Comparison of ENCODE assay signal across 16 cellular contexts in the genomic region with DNA sequence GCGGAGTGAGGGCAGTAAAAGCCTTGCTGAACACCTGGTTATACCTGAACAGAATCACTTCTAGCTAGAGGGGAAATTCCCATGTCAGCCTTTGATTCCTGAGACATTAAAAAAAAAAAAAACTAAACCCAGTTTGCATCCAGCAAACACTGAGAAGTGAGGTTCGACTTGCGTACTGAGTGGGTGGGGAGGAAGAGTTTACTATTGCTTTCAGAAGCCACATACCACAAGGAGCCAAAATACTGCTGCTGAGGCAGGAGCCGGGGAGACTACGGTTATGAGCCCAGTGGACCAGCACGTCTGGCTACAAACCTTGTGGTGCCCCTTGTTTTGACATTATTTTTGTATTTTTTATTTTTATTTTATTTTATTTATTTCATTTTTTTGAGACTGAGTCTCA. TPM values are rescaled to one million over a fixed set of nuclear protein-coding genes. Genes with fewer than 3 reads are reported as not detected.
DNase-seq lines count a peak whose midpoint lies in the region; ATAC-seq and TF ChIP-seq lines count a peak whose summit lies in the region.
"Had no signal": no experiment of that assay in that cellular context is flagged by ENCODE, and none has a peak within 500 bp of the region (broad histone marks: within the 10 kb centered on the region; RNA-seq: fewer than 3 reads in every experiment).

No MANE protein-coding gene starts in this region.

- peaks cover 0 to 8% (median 0%) of the 10 kb centered on the region in 7 donors for H3K27me3 ChIP-seq in spleen (replicated peaks in 1 of 7)
- H3K27me3 ChIP-seq: gastroesophageal sphincter, transverse colon had no signal

- TF ChIP-seq POLR2A in spleen (IDR thresholded peaks at IDR 0.05) = no peak

- no peak overlapping the region for H3K27ac Mint-ChIP-seq in activated T-cell treated with anti-CD3 and anti-CD28 coated beads, Interleukin-2, amount 50 U/mL, for 72 hours
- H3K27ac Mint-ChIP-seq in stimulated activated effector memory CD8-positive, alpha-beta T cell treated with anti-CD3 and anti-CD28 coated beads, Interleukin-12 subunit alpha, Interleukin-12 subunit beta, amount 100 ng/mL, for 72 hours = no peak overlapping the region
- H3K27ac Mint-ChIP-seq in osteocyte (ENCODE audit: unreplicated experiment) = no peak overlapping the region
- H3K27ac Mint-ChIP-seq: immature natural killer cell had no signal

- H3K27ac ChIP-seq in spleen = no peak overlapping the region
- H3K27ac ChIP-seq: transverse colon had no signal

- H3K36me3 ChIP-seq in spleen = no peaks in the 10 kb centered on the region
- H3K36me3 ChIP-seq: gastroesophageal sphincter, transverse colon had no signal

- H3K4me1 ChIP-seq in spleen = peaks cover 0 to 12% (median 0%) of the 10 kb centered on the region in 6 donors
- H3K4me1 ChIP-seq: transverse colon had no signal

- no peaks in the 10 kb centered on the region for H3K9me3 ChIP-seq in spleen
- H3K9me3 ChIP-seq: gastroesophageal sphincter, transverse colon had no signal

- no peak overlapping the region for H3K4me3 ChIP-seq in spleen
- H3K4me3 ChIP-seq: gastroesophageal sphincter, transverse colon had no signal

- H3K4me3 Mint-ChIP-seq in activated T-cell treated with anti-CD3 and anti-CD28 coated beads, Interleukin-2, amount 50 U/mL, for 72 hours = peak overlapping the region; percentile 16 to 54
- no peak overlapping the region for H3K4me3 Mint-ChIP-seq in stimulated activated effector memory CD8-positive, alpha-beta T cell treated with anti-CD3 and anti-CD28 coated beads, Interleukin-12 subunit alpha, Interleukin-12 subunit beta, amount 100 ng/mL, for 72 hours
- no peak overlapping the region for H3K4me3 Mint-ChIP-seq in osteocyte (ENCODE audit: unreplicated experiment)
- H3K4me3 Mint-ChIP-seq: H9, immature natural killer cell had no signal

- intact Hi-C loops in spleen (cut with DNase I; ENCODE audit: low total_unique reads) = no loop called here

- peak; percentile 20 to 46 for DNase-seq in activated T-cell treated with anti-CD3 and anti-CD28 coated beads, Interleukin-2, amount 50 U/mL, for 72 hours
- DNase-seq in activated T-cell treated with anti-CD3 and anti-CD28 coated beads for 4 hours = no peak
- peak in 1 of 2 donors; percentile 22 for DNase-seq in stimulated activated effector memory CD8-positive, alpha-beta T cell treated with anti-CD3 and anti-CD28 coated beads, Interleukin-12 subunit alpha, Interleukin-12 subunit beta, amount 100 ng/mL, for 72 hours (ENCODE audit: low spot score in 2 of 2)
- DNase-seq in NCI-H2196 treated with DMSO at 0.1 percent for 48 hours (lab: John Stamatoyannopoulos, UW; ENCODE audit: unreplicated experiment) = no peak
- no peak for DNase-seq in spleen
- DNase-seq in osteocyte (ENCODE audit: extremely low spot score, unreplicated experiment) = no peak
- DNase-seq: activated CD4-positive, CD25-positive, alpha-beta regulatory T cell; H9; immature natural killer cell; NCI-H1048; NCI-H345; OCI-M1; transverse colon had no signal

- H3K4me1 Mint-ChIP-seq in activated T-cell treated with anti-CD3 and anti-CD28 coated beads, Interleukin-2, amount 50 U/mL, for 72 hours (ENCODE audit: low read depth) = peaks cover 35% of the 10 kb centered on the region
- H3K4me1 Mint-ChIP-seq in stimulated activated effector memory CD8-positive, alpha-beta T cell treated with anti-CD3 and anti-CD28 coated beads, Interleukin-12 subunit alpha, Interleukin-12 subunit beta, amount 100 ng/mL, for 72 hours = peaks cover 16% of the 10 kb centered on the region
- H3K4me1 Mint-ChIP-seq in osteocyte (ENCODE audit: unreplicated experiment) = no peaks in the 10 kb centered on the region
- H3K4me1 Mint-ChIP-seq: immature natural killer cell had no signal

- H3K9me3 Mint-ChIP-seq in activated T-cell treated with anti-CD3 and anti-CD28 coated beads, Interleukin-2, amount 50 U/mL, for 72 hours = no peaks in the 10 kb centered on the region
- no peaks in the 10 kb centered on the region for H3K9me3 Mint-ChIP-seq in stimulated activated effector memory CD8-positive, alpha-beta T cell treated with anti-CD3 and anti-CD28 coated beads, Interleukin-12 subunit alpha, Interleukin-12 subunit beta, amount 100 ng/mL, for 72 hours
- no peaks in the 10 kb centered on the region for H3K9me3 Mint-ChIP-seq in osteocyte (ENCODE audit: unreplicated experiment)

- TF ChIP-seq CTCF in spleen (IDR thresholded peaks at IDR 0.05 in 8 of 11, conservative IDR thresholded peaks at IDR 0.05 in 3 of 11) = no peak
- TF ChIP-seq CTCF in osteocyte (IDR thresholded peaks at IDR 0.05) = no peak

- peaks cover 18% of the 10 kb centered on the region for H3K27me3 Mint-ChIP-seq in activated T-cell treated with anti-CD3 and anti-CD28 coated beads, Interleukin-2, amount 50 U/mL, for 72 hours (ENCODE audit: low read depth)
- peaks cover 3% of the 10 kb centered on the region for H3K27me3 Mint-ChIP-seq in osteocyte (ENCODE audit: unreplicated experiment)

- ATAC-seq in activated T-cell treated with anti-CD3 and anti-CD28 coated beads, Interleukin-2, amount 50 U/mL, for 72 hours (replicated peaks in 1 of 2) = peak; percentile 74
- ATAC-seq in GM21360 (IDR thresholded peaks at IDR 0.05; ENCODE audit: unreplicated experiment) (peak; percentile 60), HG03469 (IDR thresholded peaks at IDR 0.05; ENCODE audit: unreplicated experiment) (peak; percentile 53)
- peak; percentile 56 for ATAC-seq in stimulated activated effector memory CD8-positive, alpha-beta T cell treated with anti-CD3 and anti-CD28 coated beads, Interleukin-12 subunit alpha, Interleukin-12 subunit beta, amount 100 ng/mL, for 72 hours

- WGBS in spleen, 5 donors = 62 to 73% (median 72%) methylated on average over 6 of the region's 6 CpGs

- H3K36me3 Mint-ChIP-seq in activated T-cell treated with anti-CD3 and anti-CD28 coated beads, Interleukin-2, amount 50 U/mL, for 72 hours (ENCODE audit: insufficient read depth in 2 of 2) = peaks cover 1 to 2% of the 10 kb centered on the region in 2 donors
- no peaks in the 10 kb centered on the region for H3K36me3 Mint-ChIP-seq in stimulated activated effector memory CD8-positive, alpha-beta T cell treated with anti-CD3 and anti-CD28 coated beads, Interleukin-12 subunit alpha, Interleukin-12 subunit beta, amount 100 ng/mL, for 72 hours
- no peaks in the 10 kb centered on the region for H3K36me3 Mint-ChIP-seq in osteocyte (ENCODE audit: unreplicated experiment)

RNA-seq across cellular contexts. Expression of gene COLEC11, which starts 2.7 kb away (rescaled TPM):
- under 1 TPM; 0.21 to 0.41 TPM for total RNA-seq in activated T-cell treated with anti-CD3 and anti-CD28 coated beads, Interleukin-2, amount 50 U/mL, for 72 hours
- total RNA-seq in spleen = 1 to 10 TPM in 6 of 7 donors, under 1 TPM in 1; 0.64 to 8.0 (median 4.7) TPM
- polyA plus RNA-seq in spleen = 1 to 10 TPM; 1.9 to 3.2 (median 2.0) TPM
- total RNA-seq in osteocyte = not detected in 2 replicates
- polyA plus RNA-seq: immature natural killer cell had no signal

RNA-seq across cellular contexts. Expression of gene RPS7, which starts 22.5 kb away (rescaled TPM):
- 1,000 to 10,000 TPM; 1,606 to 1,760 TPM for total RNA-seq in activated T-cell treated with anti-CD3 and anti-CD28 coated beads, Interleukin-2, amount 50 U/mL, for 72 hours
- total RNA-seq in spleen = 1,000 to 10,000 TPM in 6 of 7 donors, 100 to 1,000 TPM in 1; 901 to 3,930 (median 1,217) TPM
- polyA plus RNA-seq in spleen = 1,000 to 10,000 TPM; 3,976 to 6,688 (median 5,664) TPM
- 1,082 and 1,101 TPM in 2 replicates for total RNA-seq in osteocyte

RNA-seq across cellular contexts. Expression of gene RNASEH1, which starts 39.4 kb away (rescaled TPM):
- total RNA-seq in activated T-cell treated with anti-CD3 and anti-CD28 coated beads, Interleukin-2, amount 50 U/mL, for 72 hours = 10 to 100 TPM; 23.4 to 24.1 TPM
- total RNA-seq in spleen = 10 to 100 TPM; 17.9 to 24.7 (median 20.3) TPM
- polyA plus RNA-seq in spleen = 10 to 100 TPM in 1 of 3 donors, 1 to 10 TPM in 2; 4.3 to 11.9 (median 6.3) TPM
- total RNA-seq in osteocyte = 24.6 and 25.5 TPM in 2 replicates

Comparison
In these comparisons a context has a peak if more than half of its experiments do, and no peak if none do; other contexts are left out.
1. DNase-seq: peak in activated T-cell treated with anti-CD3 and anti-CD28 coated beads, Interleukin-2, amount 50 U/mL, for 72 hours (2 of 2); none in activated T-cell treated with anti-CD3 and anti-CD28 coated beads for 4 hours (single experiment), NCI-H2196 treated with DMSO at 0.1 percent for 48 hours (single experiment), spleen (single experiment) and osteocyte (single experiment).
2. H3K4me3 Mint-ChIP-seq: peak in activated T-cell treated with anti-CD3 and anti-CD28 coated beads, Interleukin-2, amount 50 U/mL, for 72 hours (2 of 2); none in stimulated activated effector memory CD8-positive, alpha-beta T cell treated with anti-CD3 and anti-CD28 coated beads, Interleukin-12 subunit alpha, Interleukin-12 subunit beta, amount 100 ng/mL, for 72 hours (single experiment) and osteocyte (single experiment).
3. Peak in every context shown above with its lines, with median percentiles within 50 percentile points of each other: ATAC-seq.